In genomic region chr18:50288348-50289102, GRCh38 we compare ENCODE assay signal across 8 cellular contexts. TPM values are rescaled to one million over a fixed set of nuclear protein-coding genes. Genes with fewer than 3 reads are reported as not detected.
DNase-seq lines count a peak whose midpoint lies in the region; ATAC-seq, FAIRE-seq and TF ChIP-seq lines count a peak whose summit lies in the region.
"Not testable (repeated sequence)": the region's sequence is repeated elsewhere in the genome, so short reads cannot be mapped to it uniquely, and the experiment has no call there.

No MANE protein-coding gene starts in this region.

- WGBS in GM23248 (ENCODE audit: low coverage in 1 of 2, low lambda C conversion rate in 2 of 2, missing lambda C conversion rate in 2 of 2), 2 experiments = 71 to 75% methylated on average over 21 of the region's 21 CpGs

- H3K27ac ChIP-seq in 22Rv1 = peak overlapping the region; percentile 83
- peak overlapping the region; percentile 54; the same call in 1 of the 2 replicates for H3K27ac ChIP-seq in GM23248
- H3K27ac ChIP-seq in PC-3 (ENCODE audit: low read length) = not testable (repeated sequence)
- peak overlapping the region; percentile 94 for H3K27ac ChIP-seq in left ventricle myocardium inferior (replicated peaks)
- H3K27ac ChIP-seq in muscle layer of colon (ENCODE audit: low read depth, low read length) = peak overlapping the region; percentile 19
- H3K27ac ChIP-seq in skin epidermis = peak overlapping the region in 20 of 21 experiments; percentile 71 to 91 (median 84)

- H3K27me3 Mint-ChIP-seq in activated T-helper 17 cell treated with anti-CD3 and anti-CD28 coated beads, Interleukin-2, amount 50 U/mL, for 72 hours = not testable (repeated sequence)

- peak overlapping the region; percentile 86 for H3K4me2 ChIP-seq in GM23248 (ENCODE audit: unreplicated experiment)
- H3K4me2 ChIP-seq in PC-3 (ENCODE audit: low read length) = peak overlapping the region; percentile 69

- H3K27me3 ChIP-seq in GM23248 (replicated peaks; ENCODE audit: insufficient read depth); PC-3 (ENCODE audit: low read length); left ventricle myocardium inferior (ENCODE audit: low read depth); muscle layer of colon (ENCODE audit: control insufficient read depth in 1 of 2, insufficient read depth in 2 of 2, low read length in 2 of 2): not testable (repeated sequence)

- H3K4me1 ChIP-seq in GM23248 (ENCODE audit: insufficient read depth); PC-3 (ENCODE audit: insufficient read depth, low read length); muscle layer of colon (ENCODE audit: insufficient read depth, low read length): not testable (repeated sequence)
- peaks cover 19% of the 10 kb centered on the region for H3K4me1 ChIP-seq in left ventricle myocardium inferior

- FAIRE-seq in colon (lab: Jason Lieb, UNC) = peak; percentile 91

- in situ Hi-C loops in GM23248 (cut with MboI) = not testable (repeated sequence)

- H3K36me3 Mint-ChIP-seq in activated T-helper 17 cell treated with anti-CD3 and anti-CD28 coated beads, Interleukin-2, amount 50 U/mL, for 72 hours (ENCODE audit: low read depth) = peaks cover 43% of the 10 kb centered on the region

- not testable (repeated sequence) for H3K9me2 ChIP-seq in GM23248 (ENCODE audit: insufficient read depth); PC-3 (replicated peaks; ENCODE audit: low read length)

- not testable (repeated sequence) for BruUV-seq in PC-3 (replicated peaks; lab: Mats Ljungman, UMichigan)

- H3F3A ChIP-seq in GM23248 (ENCODE audit: insufficient read depth); PC-3 (ENCODE audit: low read length, unreplicated experiment): not testable (repeated sequence)

- not testable (repeated sequence) for H3K9me3 ChIP-seq in GM23248 (ENCODE audit: low read depth); PC-3 (ENCODE audit: low read length); left ventricle myocardium inferior (replicated peaks); muscle layer of colon (ENCODE audit: low read length)

- POLR2A ChIA-PET in PC-3 (lab: Charles Lee; ENCODE audit: unreplicated experiment) = not testable (repeated sequence)

- ATAC-seq in PC-3; activated T-helper 17 cell treated with anti-CD3 and anti-CD28 coated beads, Interleukin-2, amount 50 U/mL, for 72 hours (replicated peaks): not testable (repeated sequence)

- peaks cover 26% of the 10 kb centered on the region for H3K4me1 Mint-ChIP-seq in activated T-helper 17 cell treated with anti-CD3 and anti-CD28 coated beads, Interleukin-2, amount 50 U/mL, for 72 hours

- intact Hi-C loops in PC-3 (cut with micrococcal nuclease) = loop anchor here (5.0 kb wide), 2 partner anchors 69 to 89 kb away; partner anchors contain the start of gene SKA1
- intact Hi-C loops in left ventricle myocardium inferior (cut with micrococcal nuclease) = not testable (repeated sequence)

- H3K9me3 Mint-ChIP-seq in activated T-helper 17 cell treated with anti-CD3 and anti-CD28 coated beads, Interleukin-2, amount 50 U/mL, for 72 hours = not testable (repeated sequence)

- H3K79me2 ChIP-seq in GM23248 (ENCODE audit: insufficient read depth) (peaks cover 13% of the 10 kb centered on the region), PC-3 (ENCODE audit: low read length) (peaks cover 14% of the 10 kb centered on the region; the same call in 1 of the 2 replicates)

- H3K9ac ChIP-seq in GM23248 = peak overlapping the region; percentile 78
- H3K9ac ChIP-seq in PC-3 (ENCODE audit: low read length) = peak overlapping the region; percentile 27; the same call in 1 of the 2 replicates
- H3K9ac ChIP-seq in muscle layer of colon (ENCODE audit: low read length) = peak overlapping the region; percentile 33

- peak overlapping the region; percentile 96 for H3K4me3 Mint-ChIP-seq in activated T-helper 17 cell treated with anti-CD3 and anti-CD28 coated beads, Interleukin-2, amount 50 U/mL, for 72 hours

- CTCF ChIA-PET in PC-3 (lab: Charles Lee) = not testable (repeated sequence)

- peak overlapping the region; percentile 96 for H3K27ac Mint-ChIP-seq in activated T-helper 17 cell treated with anti-CD3 and anti-CD28 coated beads, Interleukin-2, amount 50 U/mL, for 72 hours

- H2AFZ ChIP-seq in GM23248 = peak overlapping the region; percentile 95
- H2AFZ ChIP-seq in PC-3 (ENCODE audit: low read length) = peak overlapping the region; percentile 81; the same call in 1 of the 2 replicates

- H4K20me1 ChIP-seq in GM23248 (ENCODE audit: insufficient read depth); PC-3 (ENCODE audit: low read length): not testable (repeated sequence)

- DNase-seq in GM23248, PC-3, left ventricle myocardium inferior: not testable (repeated sequence)

- not testable (repeated sequence) for TF ChIP-seq CTCF in 22Rv1 (IDR thresholded peaks at IDR 0.05); PC-3 (conservative IDR thresholded peaks at IDR 0.05; ENCODE audit: low read depth, low read length); left ventricle myocardium inferior (IDR thresholded peaks at IDR 0.05; ENCODE audit: borderline replicate concordance)

- H3K36me3 ChIP-seq in GM23248 (ENCODE audit: low read depth); PC-3 (ENCODE audit: low read depth, low read length); muscle layer of colon (ENCODE audit: insufficient read depth, low read length): not testable (repeated sequence)
- peaks cover 23% of the 10 kb centered on the region for H3K36me3 ChIP-seq in left ventricle myocardium inferior

- H3K4me3 ChIP-seq in GM23248 (peak overlapping the region; percentile 92), PC-3 (ENCODE audit: low read length) (peak overlapping the region; percentile 81; the same call in 1 of the 2 replicates), left ventricle myocardium inferior (peak overlapping the region; percentile 85), muscle layer of colon (ENCODE audit: low read depth in 1 of 2, low read length in 2 of 2) (peak overlapping the region; percentile 47 to 90), skin epidermis (peak overlapping the region; percentile 47 to 93 (median 83))

RNA-seq across cellular contexts. Expression of gene CXXC1, which starts 1.0 kb away (rescaled TPM):
- 37.9 and 51.2 TPM in 2 replicates for total RNA-seq in GM23248 (2014; rRNA removed; shearing (Covaris generic))
- 38.2 and 39.2 TPM in 2 replicates for polyA plus RNA-seq in GM23248 (2016; fragmentation: Nextera tagmentation; extraction: Ambion mirVana)
- 25.4 and 38.2 TPM in 2 replicates for total RNA-seq in PC-3 (2014; rRNA removed)
- total RNA-seq in activated T-helper 17 cell treated with anti-CD3 and anti-CD28 coated beads, Interleukin-2, amount 50 U/mL, for 72 hours = 100 to 1,000 TPM; 125 to 129 TPM
- 33.7 TPM for total RNA-seq in left ventricle myocardium inferior

RNA-seq across cellular contexts. Expression of gene MBD1, which starts 7.2 kb away (rescaled TPM):
- total RNA-seq in GM23248 (2014; rRNA removed; shearing (Covaris generic)) = 60.7 and 68.0 TPM in 2 replicates
- polyA plus RNA-seq in GM23248 (2016; fragmentation: Nextera tagmentation; extraction: Ambion mirVana) = 33.1 and 36.2 TPM in 2 replicates
- total RNA-seq in PC-3 (2014; rRNA removed) (30.2 and 42.6 TPM in 2 replicates), left ventricle myocardium inferior (50.2 TPM)
- total RNA-seq in activated T-helper 17 cell treated with anti-CD3 and anti-CD28 coated beads, Interleukin-2, amount 50 U/mL, for 72 hours = 10 to 100 TPM; 89.9 to 98.7 TPM

RNA-seq across cellular contexts. Expression of gene CFAP53, which starts 22.2 kb away (rescaled TPM):
- 0.11 and 0.25 TPM in 2 replicates for total RNA-seq in GM23248 (2014; rRNA removed; shearing (Covaris generic))
- polyA plus RNA-seq in GM23248 (2016; fragmentation: Nextera tagmentation; extraction: Ambion mirVana) = 0.47 and 0.48 TPM in 2 replicates
- total RNA-seq in PC-3 (2014; rRNA removed) (not detected in 2 replicates), left ventricle myocardium inferior (0.16 TPM)
- 1 to 10 TPM in 1 of 2 donors, under 1 TPM in 1; 0.61 to 3.0 TPM for total RNA-seq in activated T-helper 17 cell treated with anti-CD3 and anti-CD28 coated beads, Interleukin-2, amount 50 U/mL, for 72 hours

Comparison
In these comparisons a context has a peak if more than half of its experiments do, and no peak if none do; other contexts are left out.
1. H3K9ac ChIP-seq: peak in every context shown above with its lines; median percentile 78 in GM23248; 33 in muscle layer of colon; 27 in PC-3.